Comparison of ENCODE assay signal across 8 cellular contexts in genomic region chr19:55257461-55258411, GRCh38. TPM values are rescaled to one million over a fixed set of nuclear protein-coding genes. Genes with fewer than 3 reads are reported as not detected.
DNase-seq lines count a peak whose midpoint lies in the region; ATAC-seq, FAIRE-seq and TF ChIP-seq lines count a peak whose summit lies in the region.

No MANE protein-coding gene starts in this region.

- H3K9me3 ChIP-seq in right atrium auricular region (no peaks in the 10 kb centered on the region), Peyer's patch (no peaks in the 10 kb centered on the region), mononuclear cell (ENCODE audit: low read depth, low read length) (no peaks in the 10 kb centered on the region), transverse colon (no peaks in the 10 kb centered on the region)

- intact Hi-C loops in Right ventricle myocardium inferior (cut with DNase I) = no loop called here
- intact Hi-C loops in transverse colon (cut with DNase I; ENCODE audit: low total_unique reads) = no loop called here

- ATAC-seq in Right ventricle myocardium inferior (no peak), HG02973 (IDR thresholded peaks at IDR 0.05; ENCODE audit: unreplicated experiment) (no peak)

- H3K36me3 ChIP-seq in right atrium auricular region (no peaks in the 10 kb centered on the region), Peyer's patch (no peaks in the 10 kb centered on the region), transverse colon (no peaks in the 10 kb centered on the region)

- H3K4me1 ChIP-seq in right atrium auricular region (peaks cover 3 to 60% of the 10 kb centered on the region in 2 donors), Peyer's patch (peaks cover 0 to 44% (median 28%) of the 10 kb centered on the region in 4 donors), mononuclear cell (ENCODE audit: insufficient read depth, low read length) (peaks cover 58% of the 10 kb centered on the region), transverse colon (peaks cover 34 to 54% (median 41%) of the 10 kb centered on the region in 4 donors)

- WGBS in transverse colon (ENCODE audit: low coverage in 1 of 2), 2 donors = 1 to 4% methylated on average over 20 to 46 of the region's 49 CpGs

- no peaks in the 10 kb centered on the region for H3K27me3 ChIP-seq in right atrium auricular region
- H3K27me3 ChIP-seq in Peyer's patch = no peaks in the 10 kb centered on the region
- H3K27me3 ChIP-seq in mononuclear cell (ENCODE audit: insufficient read depth, low read length) = no peaks in the 10 kb centered on the region
- H3K27me3 ChIP-seq in transverse colon = no peaks in the 10 kb centered on the region

- no peak for DNase-seq in right atrium auricular region (ENCODE audit: low spot score)
- DNase-seq in Right ventricle myocardium inferior (ENCODE audit: missing footprints) = no peak
- peak in 2 of 3 donors; percentile 38 to 68 for DNase-seq in Peyer's patch
- DNase-seq in choroid plexus epithelial cell (ENCODE audit: low read depth) = peak; percentile 26
- no peak for DNase-seq in transverse colon
- DNase-seq in D721Med (ENCODE audit: insufficient read length, low spot score) = no peak

- in situ Hi-C loops in transverse colon (cut with MboI; ENCODE audit: low pct_ligation_motif_present in 1 of 4, low pct_unique_long_range_greater_than_20kb in 1 of 4, low sequenced_read_pairs in 3 of 4) = no loop called here

- TF ChIP-seq CTCF in right atrium auricular region (IDR thresholded peaks at IDR 0.05) (no peak), Peyer's patch (IDR thresholded peaks at IDR 0.05) (no peak), choroid plexus epithelial cell (conservative IDR thresholded peaks at IDR 0.05; ENCODE audit: low read depth, low read length) (no peak), transverse colon (IDR thresholded peaks at IDR 0.05) (no peak), D721Med (IDR thresholded peaks at IDR 0.05; ENCODE audit: insufficient read depth, missing control alignments) (no peak)

- TF ChIP-seq POLR2A in Peyer's patch (IDR thresholded peaks at IDR 0.05) (peak in 1 of 2 donors; percentile 17), transverse colon (IDR thresholded peaks at IDR 0.05) (no peak)

- TF ChIP-seq EP300 in transverse colon (IDR thresholded peaks at IDR 0.05; ENCODE audit: low read depth) = no peak

- H3K4me3 ChIP-seq in right atrium auricular region (peak overlapping the region; percentile 82 to 97), Peyer's patch (peak overlapping the region; percentile 93 to 98 (median 96)), choroid plexus epithelial cell (ENCODE audit: low read depth, low read length) (peak overlapping the region; percentile 95), mononuclear cell (ENCODE audit: low read length) (peak overlapping the region; percentile 89), transverse colon (peak overlapping the region; percentile 67 to 97 (median 88))

- H3K27ac ChIP-seq in right atrium auricular region = peak overlapping the region; percentile 90 to 95
- H3K27ac ChIP-seq in Peyer's patch = peak overlapping the region; percentile 95 to 99 (median 96)
- H3K27ac ChIP-seq in transverse colon = peak overlapping the region; percentile 91 to 93 (median 92)

- FAIRE-seq in D721Med (lab: Jason Lieb, UNC) = no peak

RNA-seq across cellular contexts. Expression of gene PPP6R1, which starts 1.1 kb away (rescaled TPM):
- total RNA-seq in right atrium auricular region (10 to 100 TPM; 28.7 to 35.5 TPM), Right ventricle myocardium inferior (39.5 TPM), Peyer's patch (100 to 1,000 TPM in 2 of 4 donors, 10 to 100 TPM in 2; 71.2 to 123 (median 94.8) TPM), mononuclear cell (62.5 TPM), transverse colon (10 to 100 TPM; 51.3 to 91.5 (median 60.7) TPM)

RNA-seq across cellular contexts. Expression of gene HSPBP1, which starts 22.2 kb away (rescaled TPM):
- total RNA-seq in right atrium auricular region (10 to 100 TPM; 29.6 to 35.8 TPM), Right ventricle myocardium inferior (30.2 TPM), Peyer's patch (10 to 100 TPM; 14.4 to 38.0 (median 25.6) TPM), mononuclear cell (7.9 TPM), transverse colon (10 to 100 TPM in 3 of 4 donors, 1 to 10 TPM in 1; 4.5 to 98.7 (median 27.0) TPM)

RNA-seq across cellular contexts. Expression of gene BRSK1, which starts 26.1 kb away (rescaled TPM):
- total RNA-seq in right atrium auricular region = 10 to 100 TPM in 1 of 2 donors, 1 to 10 TPM in 1; 5.6 to 15.6 TPM
- total RNA-seq in Right ventricle myocardium inferior = 2.4 TPM
- 1 to 10 TPM in 3 of 4 donors, under 1 TPM in 1; 0.35 to 6.6 (median 3.0) TPM for total RNA-seq in Peyer's patch
- total RNA-seq in mononuclear cell = 0.52 TPM
- 10 to 100 TPM in 1 of 4 donors, 1 to 10 TPM in 3; 1.4 to 17.6 (median 4.7) TPM for total RNA-seq in transverse colon

RNA-seq across cellular contexts. Expression of gene TMEM86B, which starts 29.2 kb away (rescaled TPM):
- 1 to 10 TPM in 1 of 2 donors, not detected in 1; 1.3 TPM for total RNA-seq in right atrium auricular region
- total RNA-seq in Right ventricle myocardium inferior = 1.6 TPM
- 10 to 100 TPM in 3 of 4 donors, 1 to 10 TPM in 1; 9.1 to 39.8 (median 15.1) TPM for total RNA-seq in Peyer's patch
- total RNA-seq in mononuclear cell = 2.0 TPM
- total RNA-seq in transverse colon = 10 to 100 TPM in 1 of 4 donors, 1 to 10 TPM in 3; 2.0 to 40.8 (median 4.4) TPM

RNA-seq across cellular contexts. Expression of gene PTPRH, which starts 48.4 kb away (rescaled TPM):
- total RNA-seq in right atrium auricular region (1 to 10 TPM; 1.3 to 7.8 TPM), Right ventricle myocardium inferior (0.87 TPM), Peyer's patch (100 to 1,000 TPM in 3 of 4 donors, 10 to 100 TPM in 1; 26.4 to 261 (median 246) TPM), mononuclear cell (not detected), transverse colon (100 to 1,000 TPM in 2 of 4 donors, 10 to 100 TPM in 2; 31.2 to 176 (median 102) TPM)

Comparison
In these comparisons a context has a peak if more than half of its experiments do, and no peak if none do; other contexts are left out.
1. DNase-seq: peak in Peyer's patch (2 of 3) and choroid plexus epithelial cell (single experiment); none in right atrium auricular region (single experiment), Right ventricle myocardium inferior (single experiment), transverse colon (single experiment) and D721Med (single experiment).
2. Peak in every context shown above with its lines, with median percentiles within 50 percentile points of each other: H3K27ac ChIP-seq and H3K4me3 ChIP-seq.